In genomic region chr16:20538181-20538580, GRCh38 we compare ENCODE assay signal across 33 cellular contexts. TPM values are rescaled to one million over a fixed set of nuclear protein-coding genes. Genes with fewer than 3 reads are reported as not detected.
"Had no signal": no experiment of that assay in that cellular context is flagged by ENCODE, and none has a peak within 500 bp of the region (broad histone marks: within the 10 kb centered on the region; RNA-seq: fewer than 3 reads in every experiment).

No MANE protein-coding gene starts in this region.

- H3K36me3 ChIP-seq: ascending aorta, breast epithelium, cardiac muscle cell, colonic mucosa, gastrocnemius medialis, heart left ventricle had no signal

- DNase-seq: activated CD4-positive, alpha-beta memory T cell treated with anti-CD3 and anti-CD28 coated beads for 36 hours; activated CD4-positive, alpha-beta T cell treated with anti-CD3 and anti-CD28 coated beads for 36 hours; activated CD4-positive, alpha-beta T cell treated with anti-CD3 and anti-CD28 coated beads, Interleukin-2, amount 10 ng/mL, durations not matched to agents 24 days and 14 days; activated CD4-positive, CD25-positive, alpha-beta regulatory T cell; activated CD4-positive, CD25-positive, alpha-beta regulatory T cell treated with anti-CD3 and anti-CD28 coated beads, Interleukin-2, amount 50 U/mL, for 72 hours; activated CD8-positive, alpha-beta memory T cell treated with anti-CD3 and anti-CD28 coated beads, Interleukin-2, amount 10 ng/mL, durations not matched to agents 7 days and 5 days; activated CD8-positive, alpha-beta memory T cell treated with anti-CD3 and anti-CD28 coated beads, Interleukin-2, amount 50 U/mL, for 4 hours; activated CD8-positive, alpha-beta T cell treated with anti-CD3 and anti-CD28 coated beads, Interleukin-2, amount 10 ng/mL, durations not matched to agents 7 days and 5 days; activated gamma-delta T cell; activated naive CD4-positive, alpha-beta T cell; activated naive CD4-positive, alpha-beta T cell treated with anti-CD3 and anti-CD28 coated beads, Interleukin-2, amount 10 ng/mL, durations not matched to agents 7 days and 5 days; activated naive CD8-positive, alpha-beta T cell treated with anti-CD3 and anti-CD28 coated beads, Interleukin-2, amount 10 ng/mL, durations not matched to agents 7 days and 5 days; activated T-cell treated with anti-CD3 and anti-CD28 coated beads, Interleukin-2, amount 50 U/mL, for 1 hour; activated T-cell treated with anti-CD3 and anti-CD28 coated beads, Interleukin-2, amount 50 U/mL, for 48 hours; central memory CD4-positive, alpha-beta T cell; cerebellar nuclear complex; colonic mucosa; effector memory CD4-positive, alpha-beta T cell; endodermal cell; foreskin keratinocyte; gastrocnemius medialis; glutamatergic neuron; heart left ventricle; T-helper 2 cell had no signal

- H3K9me3 ChIP-seq: ascending aorta, breast epithelium, colonic mucosa, gastrocnemius medialis, heart left ventricle had no signal

- H3K27me3 ChIP-seq: ascending aorta, breast epithelium, cardiac muscle cell, colonic mucosa, foreskin keratinocyte, gastrocnemius medialis, heart left ventricle had no signal

- H3K4me3 ChIP-seq: ascending aorta, breast epithelium, cardiac muscle cell, colonic mucosa, gastrocnemius medialis, heart left ventricle had no signal

- H3K4me1 ChIP-seq: ascending aorta, breast epithelium, colonic mucosa, foreskin keratinocyte, gastrocnemius medialis, heart left ventricle had no signal

- H3K27ac ChIP-seq: ascending aorta, breast epithelium, cardiac muscle cell, colonic mucosa, foreskin keratinocyte, gastrocnemius medialis, heart left ventricle had no signal

- ATAC-seq: activated CD4-positive, alpha-beta T cell treated with anti-CD3 and anti-CD28 coated beads for 36 hours; activated CD8-positive, alpha-beta memory T cell treated with anti-CD3 and anti-CD28 coated beads, Interleukin-2, amount 10 ng/mL, durations not matched to agents 7 days and 5 days; activated CD8-positive, alpha-beta T cell treated with anti-CD3 and anti-CD28 coated beads, Interleukin-2, amount 10 ng/mL, durations not matched to agents 7 days and 5 days; activated naive CD4-positive, alpha-beta T cell treated with anti-CD3 and anti-CD28 coated beads, Interleukin-2, amount 50 U/mL, for 72 hours; esophagus mucosa; foreskin keratinocyte; gastrocnemius medialis; heart left ventricle had no signal

RNA-seq across cellular contexts. Expression of gene ACSM2B, which starts 38.0 kb away (rescaled TPM):
- total RNA-seq: activated CD4-positive, alpha-beta memory T cell treated with anti-CD3 and anti-CD28 coated beads for 36 hours; activated CD4-positive, alpha-beta T cell treated with anti-CD3 and anti-CD28 coated beads for 36 hours; activated CD4-positive, alpha-beta T cell treated with anti-CD3 and anti-CD28 coated beads, Interleukin-2, amount 10 ng/mL, durations not matched to agents 24 days and 14 days; activated CD8-positive, alpha-beta memory T cell treated with anti-CD3 and anti-CD28 coated beads for 36 hours; activated CD8-positive, alpha-beta T cell treated with anti-CD3 and anti-CD28 coated beads, Interleukin-2, amount 10 ng/mL, durations not matched to agents 7 days and 5 days; activated naive CD4-positive, alpha-beta T cell treated with anti-CD3 and anti-CD28 coated beads, Interleukin-2, amount 50 U/mL, for 72 hours; activated naive CD8-positive, alpha-beta T cell treated with anti-CD3 and anti-CD28 coated beads, Interleukin-2, amount 10 ng/mL, durations not matched to agents 7 days and 5 days; activated T-helper 1 cell treated with anti-CD3 and anti-CD28 coated beads, Interleukin-12 subunit alpha, Interleukin-12 subunit beta, Interleukin-2, Interleukin-4 antibody, amounts not matched to agents 30 ng/mL and 10 ng/mL and 1 ng/mL, durations not matched to agents 14 hours and 24 hours and 36 hours; ascending aorta; breast epithelium; cardiac muscle cell; endodermal cell; epithelial cell of proximal tubule; esophagus mucosa; foreskin keratinocyte; T-helper 1 cell treated with Interleukin-12 subunit alpha and Interleukin-12 subunit beta and Interleukin-4 antibody, amounts not matched to agents 30 ng/mL and 1 ng/mL, for 36 hours had no signal
- polyA plus RNA-seq: cardiac muscle cell, foreskin keratinocyte had no signal
